ENCODE assay signal across 21 cellular contexts in the genomic region with DNA sequence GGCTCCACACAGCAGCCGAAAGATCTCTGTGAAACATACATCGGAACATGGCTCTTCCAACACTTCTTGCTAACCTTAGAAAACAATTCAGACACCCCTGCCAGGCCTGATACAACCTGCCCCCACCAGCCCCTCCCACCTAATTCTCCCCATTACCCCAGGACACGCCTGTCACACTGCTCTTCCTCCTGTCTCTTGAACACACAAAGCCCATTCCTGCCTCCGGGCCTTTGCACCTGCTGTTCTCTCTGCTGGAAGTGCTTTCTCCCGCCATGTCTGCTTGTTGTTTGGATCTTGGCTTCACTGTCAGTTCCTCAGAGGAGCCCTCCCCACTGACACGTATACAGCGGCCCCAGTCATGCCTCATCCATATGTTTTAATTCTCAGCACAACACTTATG. TPM values are rescaled to one million over a fixed set of nuclear protein-coding genes. Genes with fewer than 3 reads are reported as not detected.
"Had no signal": no experiment of that assay in that cellular context is flagged by ENCODE, and none has a peak within 500 bp of the region (broad histone marks: within the 10 kb centered on the region; RNA-seq: fewer than 3 reads in every experiment).

No MANE protein-coding gene starts in this region.

- H3K36me3 Mint-ChIP-seq: IgD-negative memory B cell, T-cell had no signal

- H3K4me3 Mint-ChIP-seq: IgD-negative memory B cell, T-cell had no signal

- DNase-seq: Kasumi-1, MM.1S, NCI-H1105, NCI-H1436 treated with DMSO at 0.1 percent for 48 hours, NCI-H187, NCI-H2029, NCI-H2081 treated with DMSO at 0.1 percent for 48 hours, NCI-H2171 treated with DMSO at 0.1 percent for 48 hours, NCI-H345, NCI-H446 treated with DMSO at 0.1 percent for 48 hours, NCI-H526, NCI-H774, RPMI8226, SHP77, SK-N-SH, SW 1271, T-cell had no signal

- ATAC-seq: K562, T-cell had no signal

- H3K27ac Mint-ChIP-seq: T-cell had no signal

RNA-seq across cellular contexts. Expression of a gene that starts 24.1 kb away (rescaled TPM):
- total RNA-seq: M059J, SK-MEL-5, T-cell had no signal
